ENCODE assay signal across 11 cellular contexts in genomic region chr17:60161598-60162330, GRCh38. TPM values are rescaled to one million over a fixed set of nuclear protein-coding genes. Genes with fewer than 3 reads are reported as not detected.
DNase-seq lines count a peak whose midpoint lies in the region; ATAC-seq and TF ChIP-seq lines count a peak whose summit lies in the region.
"Had no signal": no experiment of that assay in that cellular context is flagged by ENCODE, and none has a peak within 500 bp of the region (broad histone marks: within the 10 kb centered on the region; RNA-seq: fewer than 3 reads in every experiment).

No MANE protein-coding gene starts in this region.

- TF ChIP-seq POLR2A in ovary (IDR thresholded peaks at IDR 0.05), result no peak

- H3K27ac ChIP-seq in HEK293 (ENCODE audit: extremely low read depth, low read depth, low read length) (no peak overlapping the region), ovary (no peak overlapping the region)

- DNase-seq in AG20443 (ENCODE audit: low spot score) (peak; percentile 20), cerebellar cortex (ENCODE audit: low spot score) (peak; percentile 79), lung microvascular endothelial cell (ENCODE audit: low read depth in 2 of 2) (peak; percentile 74 to 90), NOMO-1 treated with dmso at 0.1 percent for 144 hours (lab: John Stamatoyannopoulos, UW; ENCODE audit: unreplicated experiment) (no peak), ovary (no peak), mesenteric fat pad (ENCODE audit: low spot score) (no peak)
- DNase-seq: activated T-cell treated with anti-CD3 and anti-CD28 coated beads, Interleukin-2, amount 50 U/mL, for 72 hours; NCI-H2171 had no signal

- H3K9me3 ChIP-seq in HEK293 (ENCODE audit: control insufficient read depth, insufficient read depth, low read depth, low read length), result no peaks in the 10 kb centered on the region
- H3K9me3 ChIP-seq in ovary, result no peaks in the 10 kb centered on the region

- CTCF ChIA-PET in HEK293 (lab: Yijun Ruan, JAX), result interaction anchor here (0.6 to 0.8 kb wide), 3 partner anchors 15 to 243 kb away, joined by 3 read pairs; no protein-coding TSS in a partner anchor

- POLR2A ChIA-PET in HEK293 (lab: Yijun Ruan, JAX), result interaction anchor here (0.7 kb wide), 1 partner anchor 59 kb away, joined by 5 read pairs; no protein-coding TSS in a partner anchor

- TF ChIP-seq EP300 in ovary (IDR thresholded peaks at IDR 0.05), result no peak

- H3K36me3 ChIP-seq in HEK293 (ENCODE audit: control insufficient read depth in 2 of 2, insufficient read depth in 1 of 2, low read length in 2 of 2), result no peaks in the 10 kb centered on the region
- no peaks in the 10 kb centered on the region for H3K36me3 ChIP-seq in ovary

- H3K4me1 ChIP-seq in HEK293 (ENCODE audit: control insufficient read depth, insufficient read depth, low read length), result no peaks in the 10 kb centered on the region
- H3K4me1 ChIP-seq in ovary (ENCODE audit: insufficient read depth), result no peaks in the 10 kb centered on the region

- TF ChIP-seq CTCF in HEK293 (tag by site-specific recombination; IDR thresholded peaks at IDR 0.05) (no peak), ovary (IDR thresholded peaks at IDR 0.05) (no peak)

- H3K4me3 ChIP-seq in HEK293 (ENCODE audit: low read depth, low read length), result no peak overlapping the region
- no peak overlapping the region for H3K4me3 ChIP-seq in ovary

- intact Hi-C loops in ovary (cut with DNase I), result no loop called here

- ATAC-seq in GM21360 (IDR thresholded peaks at IDR 0.05; ENCODE audit: unreplicated experiment), result no peak
- ATAC-seq: activated T-cell treated with anti-CD3 and anti-CD28 coated beads, Interleukin-2, amount 50 U/mL, for 72 hours; T-cell had no signal

- no peaks in the 10 kb centered on the region for H3K27me3 ChIP-seq in ovary

- 30 to 42% (median 35%) methylated on average over 17 of the region's 17 CpGs for WGBS in ovary, 3 donors

TF ChIP-seq in HEK293, 187 proteins besides CTCF, POLR2A, EP300 and RAD21:
- peak; percentile 76 for TF ChIP-seq GLIS1 (tag by site-specific recombination; IDR thresholded peaks at IDR 0.05)
- peak; percentile 65 for TF ChIP-seq ZNF600 (tag by site-specific recombination; IDR thresholded peaks at IDR 0.05)
- TF ChIP-seq ZNF214 (tag by site-specific recombination; IDR thresholded peaks at IDR 0.05; ENCODE audit: borderline replicate concordance), result no peak
- TF ChIP-seq ZNF248 (tag by site-specific recombination; IDR thresholded peaks at IDR 0.05), result no peak
- TF ChIP-seq ZNF239 (tag by site-specific recombination; IDR thresholded peaks at IDR 0.05), result no peak
- no peak for TF ChIP-seq ZNF571 (tag by site-specific recombination; IDR thresholded peaks at IDR 0.05)
- TF ChIP-seq ZNF629 (tag by site-specific recombination; IDR thresholded peaks at IDR 0.05), result no peak
- peak; percentile 50 for TF ChIP-seq ZIC2 (tag by site-specific recombination; IDR thresholded peaks at IDR 0.05)
- TF ChIP-seq, protein P1, sequence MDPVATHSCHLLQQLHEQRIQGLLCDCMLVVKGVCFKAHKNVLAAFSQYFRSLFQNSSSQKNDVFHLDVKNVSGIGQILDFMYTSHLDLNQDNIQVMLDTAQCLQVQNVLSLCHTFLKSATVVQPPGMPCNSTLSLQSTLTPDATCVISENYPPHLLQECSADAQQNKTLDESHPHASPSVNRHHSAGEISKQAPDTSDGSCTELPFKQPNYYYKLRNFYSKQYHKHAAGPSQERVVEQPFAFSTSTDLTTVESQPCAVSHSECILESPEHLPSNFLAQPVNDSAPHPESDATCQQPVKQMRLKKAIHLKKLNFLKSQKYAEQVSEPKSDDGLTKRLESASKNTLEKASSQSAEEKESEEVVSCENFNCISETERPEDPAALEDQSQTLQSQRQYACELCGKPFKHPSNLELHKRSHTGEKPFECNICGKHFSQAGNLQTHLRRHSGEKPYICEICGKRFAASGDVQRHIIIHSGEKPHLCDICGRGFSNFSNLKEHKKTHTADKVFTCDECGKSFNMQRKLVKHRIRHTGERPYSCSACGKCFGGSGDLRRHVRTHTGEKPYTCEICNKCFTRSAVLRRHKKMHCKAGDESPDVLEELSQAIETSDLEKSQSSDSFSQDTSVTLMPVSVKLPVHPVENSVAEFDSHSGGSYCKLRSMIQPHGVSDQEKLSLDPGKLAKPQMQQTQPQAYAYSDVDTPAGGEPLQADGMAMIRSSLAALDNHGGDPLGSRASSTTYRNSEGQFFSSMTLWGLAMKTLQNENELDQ (tag by site-specific recombination; IDR thresholded peaks at IDR 0.05; ENCODE audit: low read depth), result no peak
- no peak for TF ChIP-seq ZNF558 (tag by site-specific recombination; IDR thresholded peaks at IDR 0.05)

RNA-seq across cellular contexts. Expression of gene CA4, which starts 12.0 kb away (rescaled TPM):
- 2.0 and 8.5 TPM in 2 replicates for total RNA-seq in lung microvascular endothelial cell
- total RNA-seq in ovary, result 10 to 100 TPM in 1 of 7 donors, 1 to 10 TPM in 6; 1.1 to 21.8 (median 3.1) TPM
- polyA plus RNA-seq in ovary, result 10 to 100 TPM in 1 of 2 donors, 1 to 10 TPM in 1; 9.4 to 39.3 TPM
- 100 TPM for total RNA-seq in mesenteric fat pad
- total RNA-seq: activated T-cell treated with anti-CD3 and anti-CD28 coated beads, Interleukin-2, amount 50 U/mL, for 72 hours; T-cell had no signal

Comparison
In these comparisons a context has a peak if more than half of its experiments do, and no peak if none do; other contexts are left out.
1. DNase-seq: peak in AG20443 (single experiment), cerebellar cortex (single experiment) and lung microvascular endothelial cell (2 of 2); none in NOMO-1 treated with dmso at 0.1 percent for 144 hours (single experiment), ovary (0 of 5) and mesenteric fat pad (single experiment).